ENCODE assay signal across 8 cellular contexts in genomic region chr6:166381733-166382499, GRCh38. TPM values are rescaled to one million over a fixed set of nuclear protein-coding genes. Genes with fewer than 3 reads are reported as not detected.
A peak's percentile ranks its signal among the peaks of the same experiment; 100 is the strongest.
DNase-seq lines count a peak whose midpoint lies in the region; ATAC-seq, FAIRE-seq and TF ChIP-seq lines count a peak whose summit lies in the region.

No MANE protein-coding gene starts in this region.

- no peaks in the 10 kb centered on the region for H3K36me3 Mint-ChIP-seq in activated naive CD4-positive, alpha-beta T cell treated with anti-CD3 and anti-CD28 coated beads, Interleukin-2, amount 10 ng/mL, durations not matched to agents 7 days and 5 days
- H3K36me3 Mint-ChIP-seq in progenitor cell of endocrine pancreas (ENCODE audit: insufficient read depth), result no peaks in the 10 kb centered on the region

- DNase-seq in Daoy (ENCODE audit: low read depth) (peak; percentile 69), HuH-7.5 (ENCODE audit: low spot score) (peak; percentile 63), SHP77 treated with DMSO at 0.1 percent for 48 hours (lab: John Stamatoyannopoulos, UW) (peak; percentile 72), cardiac septum (ENCODE audit: low spot score) (peak; percentile 92), progenitor cell of endocrine pancreas (ENCODE audit: low spot score, unreplicated experiment) (peak; percentile 88), urothelium cell line (ENCODE audit: low spot score) (peak; percentile 79)
- DNase-seq in activated naive CD4-positive, alpha-beta T cell treated with anti-CD3 and anti-CD28 coated beads, Interleukin-2, amount 10 ng/mL, durations not matched to agents 7 days and 5 days, result peak; percentile 79

- ATAC-seq in GM21528 (IDR thresholded peaks at IDR 0.05; ENCODE audit: low FRiP score, unreplicated experiment), result peak; percentile 55

- TF ChIP-seq CTCF in progenitor cell of endocrine pancreas (IDR thresholded peaks at IDR 0.05; ENCODE audit: unreplicated experiment), result peak; percentile 92

- CTCF ChIA-PET in activated naive CD4-positive, alpha-beta T cell treated with anti-CD3 and anti-CD28 coated beads, Interleukin-2, amount 10 ng/mL, durations not matched to agents 7 days and 5 days (lab: Charles Lee), result interaction anchor here (0.6 to 5.0 kb wide), 27 partner anchors 8 to 125 kb away, joined by 3 to 34 read pairs (median 4); partner anchors contain the start of genes PRR18 and SFT2D1

- peak overlapping the region; percentile 91 for H3K4me3 Mint-ChIP-seq in activated naive CD4-positive, alpha-beta T cell treated with anti-CD3 and anti-CD28 coated beads, Interleukin-2, amount 10 ng/mL, durations not matched to agents 7 days and 5 days
- peak overlapping the region; percentile 84 for H3K4me3 Mint-ChIP-seq in progenitor cell of endocrine pancreas (ENCODE audit: low read depth)

- no peak for FAIRE-seq in urothelium cell line (lab: Jason Lieb, UNC)

- peaks cover 24% of the 10 kb centered on the region for H3K4me1 Mint-ChIP-seq in activated naive CD4-positive, alpha-beta T cell treated with anti-CD3 and anti-CD28 coated beads, Interleukin-2, amount 10 ng/mL, durations not matched to agents 7 days and 5 days
- H3K4me1 Mint-ChIP-seq in progenitor cell of endocrine pancreas (ENCODE audit: low read depth), result peaks cover 6% of the 10 kb centered on the region

- H3K9me3 Mint-ChIP-seq in activated naive CD4-positive, alpha-beta T cell treated with anti-CD3 and anti-CD28 coated beads, Interleukin-2, amount 10 ng/mL, durations not matched to agents 7 days and 5 days, result no peaks in the 10 kb centered on the region
- no peaks in the 10 kb centered on the region for H3K9me3 Mint-ChIP-seq in progenitor cell of endocrine pancreas (ENCODE audit: low read depth)

- no peaks in the 10 kb centered on the region for H3K27me3 Mint-ChIP-seq in activated naive CD4-positive, alpha-beta T cell treated with anti-CD3 and anti-CD28 coated beads, Interleukin-2, amount 10 ng/mL, durations not matched to agents 7 days and 5 days
- no peaks in the 10 kb centered on the region for H3K27me3 Mint-ChIP-seq in progenitor cell of endocrine pancreas

- H3K27ac Mint-ChIP-seq in activated naive CD4-positive, alpha-beta T cell treated with anti-CD3 and anti-CD28 coated beads, Interleukin-2, amount 10 ng/mL, durations not matched to agents 7 days and 5 days, result peak overlapping the region; percentile 90
- H3K27ac Mint-ChIP-seq in progenitor cell of endocrine pancreas, result peak overlapping the region; percentile 88

- intact Hi-C loops in cardiac septum (cut with DNase I), result loop anchor here (2.0 to 5.0 kb wide), 3 partner anchors 17 to 65 kb away; partner anchors contain the start of gene SFT2D1

RNA-seq across cellular contexts. Expression of gene MPC1, which starts 0.8 kb away (rescaled TPM):
- 21.4 and 22.5 TPM in 2 replicates for total RNA-seq in Daoy (2014; rRNA removed; shearing (Covaris generic))
- total RNA-seq in cardiac septum, result 396 TPM
- 20.3 and 20.6 TPM in 2 replicates for total RNA-seq in progenitor cell of endocrine pancreas

RNA-seq across cellular contexts. Expression of gene SFT2D1, which starts 39.6 kb away (rescaled TPM):
- 40.4 and 47.1 TPM in 2 replicates for total RNA-seq in Daoy (2014; rRNA removed; shearing (Covaris generic))
- total RNA-seq in cardiac septum (25.1 TPM), progenitor cell of endocrine pancreas (25.4 and 29.8 TPM in 2 replicates)

Comparison
In these comparisons a context has a peak if more than half of its experiments do, and no peak if none do; other contexts are left out.
1. Peak in every context shown above with its lines: DNase-seq and ATAC-seq.
2. RNA of gene MPC1, which starts 0.8 kb away (total RNA-seq): 396 TPM in cardiac septum (single experiment); 21.4 to 22.5 TPM in Daoy and 20.3 to 20.6 TPM in progenitor cell of endocrine pancreas; every median in the first group is over 10 times any median in the second.